In the genomic region with DNA sequence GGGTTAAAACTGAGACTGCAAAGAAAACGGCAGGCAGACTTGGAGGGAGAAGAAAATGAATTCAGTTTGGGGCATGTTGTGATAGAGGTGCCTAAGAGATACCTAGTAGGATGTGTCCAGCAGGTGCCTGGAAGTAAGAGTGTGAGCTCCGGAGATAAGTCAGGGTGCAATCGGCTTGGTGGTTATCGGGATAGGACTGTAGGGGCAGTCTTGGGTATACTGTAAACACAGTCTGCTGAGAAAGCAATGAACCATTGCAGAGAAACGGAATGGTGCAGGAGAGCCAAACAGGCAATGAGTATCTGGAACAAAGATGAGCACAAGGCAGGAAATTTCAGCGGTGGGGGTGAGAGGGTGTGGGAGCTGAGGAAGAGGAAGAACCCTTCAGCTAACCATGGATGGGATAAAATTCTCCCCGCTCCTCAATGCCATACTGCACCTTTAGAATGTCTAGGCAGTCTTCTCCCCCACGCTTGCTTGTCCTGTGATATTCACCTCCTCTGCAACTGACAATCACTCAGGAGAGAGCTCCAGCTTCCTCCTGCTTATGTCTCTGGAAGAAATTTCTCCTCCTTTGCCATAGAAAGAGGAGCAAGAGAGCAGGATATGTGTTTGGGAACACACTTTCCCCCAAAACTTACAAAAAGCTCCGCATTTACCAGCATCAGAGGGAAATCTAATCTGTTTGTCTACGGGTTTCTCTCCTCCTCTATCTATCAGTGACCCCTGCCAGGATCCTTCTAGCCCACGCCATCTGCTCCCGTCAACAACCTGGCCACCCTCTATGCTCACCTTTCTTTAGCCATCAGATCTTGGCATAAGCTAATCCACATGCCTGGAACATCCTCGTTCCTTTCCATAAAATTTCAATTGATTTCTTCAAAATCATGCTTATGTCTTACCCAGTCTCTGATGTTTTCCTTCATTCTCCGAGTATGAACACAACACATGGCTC, we compare ENCODE assay signal across 1 cellular context.
TF ChIP-seq lines count a peak whose summit lies in the region.

No MANE protein-coding gene starts in this region.

TF ChIP-seq in H1, 55 proteins besides CTCF, POLR2A, EP300 and RAD21 (continued from another document):
- TF ChIP-seq TBP (IDR thresholded peaks at IDR 0.05; ENCODE audit: low read depth, low read length) (no peak), SIN3A (conservative IDR thresholded peaks at IDR 0.05 in 1 of 2, IDR thresholded peaks at IDR 0.05 in 1 of 2; ENCODE audit: low read depth in 1 of 2, low read length in 2 of 2) (no peak), KDM5A (IDR thresholded peaks at IDR 0.05; ENCODE audit: low read length) (no peak), CREB1 (IDR thresholded peaks at IDR 0.05) (no peak), PHF8 (conservative IDR thresholded peaks at IDR 0.05; ENCODE audit: low read depth, low read length) (no peak), TAF7 (optimal IDR thresholded peaks at IDR 0.05; ENCODE audit: borderline replicate concordance, low read depth, low read length) (no peak), JUND (IDR thresholded peaks at IDR 0.05; ENCODE audit: low read length) (no peak), HDAC2 (IDR thresholded peaks at IDR 0.05; ENCODE audit: borderline replicate concordance in 1 of 2, low read depth in 2 of 2, low read length in 2 of 2) (no peak), POLR2AphosphoS5 (IDR thresholded peaks at IDR 0.05; ENCODE audit: low read depth, low read length) (no peak), RXRA (IDR thresholded peaks at IDR 0.05; ENCODE audit: insufficient read depth, low read depth, low read length) (no peak), SP4 (IDR thresholded peaks at IDR 0.05; ENCODE audit: low read length) (no peak), EZH2 (IDR thresholded peaks at IDR 0.05; ENCODE audit: low read depth, low read length, severe bottlenecking) (no peak), GTF2F1 (IDR thresholded peaks at IDR 0.05; ENCODE audit: borderline replicate concordance, low read depth, low read length) (no peak)
TF ChIP-seq in H1: peak in this region for 0.
